Comparison of ENCODE assay signal across 1 cellular context in the genomic region with DNA sequence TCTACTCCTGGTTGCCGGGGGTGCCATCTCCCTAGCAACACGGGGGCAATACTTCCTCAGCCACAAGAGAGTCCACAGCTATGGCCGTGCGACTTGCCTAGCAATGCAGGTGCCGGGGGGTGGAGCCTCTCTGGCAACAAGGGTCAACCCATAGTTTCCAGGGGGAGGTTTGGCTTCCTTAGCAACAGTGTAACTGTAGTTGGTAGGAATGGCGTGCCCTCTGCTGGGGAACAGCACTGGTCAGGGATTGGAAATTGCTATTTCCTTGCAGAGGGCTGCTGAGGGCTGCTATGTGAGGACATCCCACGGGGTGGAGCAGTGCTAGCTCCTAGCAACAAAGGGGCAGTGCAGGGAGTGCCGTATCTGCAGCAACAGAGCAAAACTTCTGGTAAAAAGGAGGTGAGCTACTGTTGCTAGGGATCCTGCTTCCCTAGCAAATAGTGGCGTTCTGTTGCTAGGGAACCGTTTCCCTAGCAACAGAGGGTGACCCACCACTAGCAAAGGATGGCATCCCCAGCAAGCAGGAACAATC.
TF ChIP-seq lines count a peak whose summit lies in the region.

No MANE protein-coding gene starts in this region.

TF ChIP-seq in HEK293, 187 proteins besides CTCF, POLR2A, EP300 and RAD21 (continued from another document):
- TF ChIP-seq, protein P1, sequence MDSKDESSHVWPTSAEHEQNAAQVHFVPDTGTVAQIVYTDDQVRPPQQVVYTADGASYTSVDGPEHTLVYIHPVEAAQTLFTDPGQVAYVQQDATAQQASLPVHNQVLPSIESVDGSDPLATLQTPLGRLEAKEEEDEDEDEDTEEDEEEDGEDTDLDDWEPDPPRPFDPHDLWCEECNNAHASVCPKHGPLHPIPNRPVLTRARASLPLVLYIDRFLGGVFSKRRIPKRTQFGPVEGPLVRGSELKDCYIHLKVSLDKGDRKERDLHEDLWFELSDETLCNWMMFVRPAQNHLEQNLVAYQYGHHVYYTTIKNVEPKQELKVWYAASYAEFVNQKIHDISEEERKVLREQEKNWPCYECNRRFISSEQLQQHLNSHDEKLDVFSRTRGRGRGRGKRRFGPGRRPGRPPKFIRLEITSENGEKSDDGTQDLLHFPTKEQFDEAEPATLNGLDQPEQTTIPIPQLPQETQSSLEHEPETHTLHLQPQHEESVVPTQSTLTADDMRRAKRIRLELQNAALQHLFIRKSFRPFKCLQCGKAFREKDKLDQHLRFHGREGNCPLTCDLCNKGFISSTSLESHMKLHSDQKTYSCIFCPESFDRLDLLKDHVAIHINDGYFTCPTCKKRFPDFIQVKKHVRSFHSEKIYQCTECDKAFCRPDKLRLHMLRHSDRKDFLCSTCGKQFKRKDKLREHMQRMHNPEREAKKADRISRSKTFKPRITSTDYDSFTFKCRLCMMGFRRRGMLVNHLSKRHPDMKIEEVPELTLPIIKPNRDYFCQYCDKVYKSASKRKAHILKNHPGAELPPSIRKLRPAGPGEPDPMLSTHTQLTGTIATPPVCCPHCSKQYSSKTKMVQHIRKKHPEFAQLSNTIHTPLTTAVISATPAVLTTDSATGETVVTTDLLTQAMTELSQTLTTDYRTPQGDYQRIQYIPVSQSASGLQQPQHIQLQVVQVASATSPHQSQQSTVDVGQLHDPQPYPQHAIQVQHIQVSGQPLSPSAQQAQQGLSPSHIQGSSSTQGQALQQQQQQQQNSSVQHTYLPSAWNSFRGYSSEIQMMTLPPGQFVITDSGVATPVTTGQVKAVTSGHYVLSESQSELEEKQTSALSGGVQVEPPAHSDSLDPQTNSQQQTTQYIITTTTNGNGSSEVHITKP (tag by site-specific recombination; IDR thresholded peaks at IDR 0.05) = peak; percentile 93
- TF ChIP-seq ZNF785 (tag by site-specific recombination; IDR thresholded peaks at IDR 0.05) (no peak), ZNF654 (tag by site-specific recombination; IDR thresholded peaks at IDR 0.05; ENCODE audit: low read depth) (peak; percentile 26), ZXDB (tag by site-specific recombination; IDR thresholded peaks at IDR 0.05) (0 out of 2 replicates have a peak, but pooled peaks have one; percentile 30), GFI1B (tag by site-specific recombination; IDR thresholded peaks at IDR 0.05) (no peak), KLF16 (tag by site-specific recombination; IDR thresholded peaks at IDR 0.05) (0 out of 2 replicates have a peak, but pooled peaks have one; percentile 39), ZNF174 (tag by site-specific recombination; IDR thresholded peaks at IDR 0.05) (no peak), ZNF341 (tag by site-specific recombination; IDR thresholded peaks at IDR 0.05; ENCODE audit: low read depth) (peak; percentile 84), ZBTB48 (tag by site-specific recombination; IDR thresholded peaks at IDR 0.05) (no peak), OSR2 (tag by site-specific recombination; IDR thresholded peaks at IDR 0.05) (no peak), SCRT2 (tag by site-specific recombination; IDR thresholded peaks at IDR 0.05) (0 out of 2 replicates have a peak, but pooled peaks have one; percentile 14), KLF1 (tag by site-specific recombination; IDR thresholded peaks at IDR 0.05) (0 out of 2 replicates have a peak, but pooled peaks have one; percentile 32), ZNF544 (tag by site-specific recombination; IDR thresholded peaks at IDR 0.05) (no peak)
